In genomic region chr6:24126586-24127192, GRCh38 we compare ENCODE assay signal across 9 cellular contexts. TPM values are rescaled to one million over a fixed set of nuclear protein-coding genes. Genes with fewer than 3 reads are reported as not detected.
DNase-seq lines count a peak whose midpoint lies in the region; ATAC-seq and TF ChIP-seq lines count a peak whose summit lies in the region.
"Had no signal": no experiment of that assay in that cellular context is flagged by ENCODE, and none has a peak within 500 bp of the region (broad histone marks: within the 10 kb centered on the region; RNA-seq: fewer than 3 reads in every experiment).

No MANE protein-coding gene starts in this region.

- CTCF ChIA-PET in activated CD8-positive, alpha-beta memory T cell treated with anti-CD3 and anti-CD28 coated beads, Interleukin-2, amount 10 ng/mL, durations not matched to agents 7 days and 5 days (lab: Charles Lee): no interaction called here
- CTCF ChIA-PET in CD4-positive, alpha-beta T cell (lab: Charles Lee): no interaction called here

- DNase-seq in activated CD8-positive, alpha-beta memory T cell treated with anti-CD3 and anti-CD28 coated beads, Interleukin-2, amount 10 ng/mL, durations not matched to agents 7 days and 5 days: peak; percentile 42
- no peak for DNase-seq in activated CD8-positive, alpha-beta memory T cell treated with anti-CD3 and anti-CD28 coated beads, Interleukin-2, amount 50 U/mL, for 4 hours
- DNase-seq in SKM-1 treated with dmso at 0.1 percent for 144 hours (lab: John Stamatoyannopoulos, UW; ENCODE audit: unreplicated experiment) (peak; percentile 35), fibroblast of gingiva (ENCODE audit: low read depth) (peak; percentile 24), non-pigmented ciliary epithelial cell (ENCODE audit: low read depth) (peak; percentile 6)
- no peak for DNase-seq in CD4-positive, alpha-beta T cell

- H3K36me3 Mint-ChIP-seq in activated CD8-positive, alpha-beta memory T cell treated with anti-CD3 and anti-CD28 coated beads, Interleukin-2, amount 10 ng/mL, durations not matched to agents 7 days and 5 days: no peaks in the 10 kb centered on the region
- no peaks in the 10 kb centered on the region for H3K36me3 Mint-ChIP-seq in CD4-positive, alpha-beta T cell (ENCODE audit: low read depth)
- H3K36me3 Mint-ChIP-seq: CD8-positive, alpha-beta T cell had no signal

- TF ChIP-seq CTCF in CD4-positive, alpha-beta T cell (IDR thresholded peaks at IDR 0.05): no peak

- ATAC-seq in activated CD8-positive, alpha-beta memory T cell treated with anti-CD3 and anti-CD28 coated beads, Interleukin-2, amount 10 ng/mL, durations not matched to agents 7 days and 5 days: no peak
- ATAC-seq in HG03565 (IDR thresholded peaks at IDR 0.05; ENCODE audit: unreplicated experiment) (peak; percentile 46), GM19023 (IDR thresholded peaks at IDR 0.05; ENCODE audit: unreplicated experiment) (no peak)
- no peak for ATAC-seq in CD4-positive, alpha-beta T cell (ENCODE audit: poor library complexity)
- ATAC-seq: CD8-positive, alpha-beta T cell had no signal

- peaks cover 5% of the 10 kb centered on the region for H3K27me3 ChIP-seq in CD4-positive, alpha-beta T cell (ENCODE audit: control insufficient read depth, insufficient read depth, low read length)

- H3K9me3 Mint-ChIP-seq in activated CD8-positive, alpha-beta memory T cell treated with anti-CD3 and anti-CD28 coated beads, Interleukin-2, amount 10 ng/mL, durations not matched to agents 7 days and 5 days (ENCODE audit: low read depth): no peaks in the 10 kb centered on the region
- H3K9me3 Mint-ChIP-seq in CD4-positive, alpha-beta T cell: peaks cover 2% of the 10 kb centered on the region

- no peak overlapping the region for H3K4me3 Mint-ChIP-seq in activated CD8-positive, alpha-beta memory T cell treated with anti-CD3 and anti-CD28 coated beads, Interleukin-2, amount 10 ng/mL, durations not matched to agents 7 days and 5 days
- H3K4me3 Mint-ChIP-seq in CD4-positive, alpha-beta T cell: no peak overlapping the region
- H3K4me3 Mint-ChIP-seq: CD8-positive, alpha-beta T cell had no signal

- POLR2A ChIA-PET in CD4-positive, alpha-beta T cell (lab: Charles Lee): no interaction called here

- no peaks in the 10 kb centered on the region for H3K4me1 Mint-ChIP-seq in activated CD8-positive, alpha-beta memory T cell treated with anti-CD3 and anti-CD28 coated beads, Interleukin-2, amount 10 ng/mL, durations not matched to agents 7 days and 5 days
- no peaks in the 10 kb centered on the region for H3K4me1 Mint-ChIP-seq in CD4-positive, alpha-beta T cell (ENCODE audit: low read depth)

- no peak overlapping the region for H3K27ac Mint-ChIP-seq in activated CD8-positive, alpha-beta memory T cell treated with anti-CD3 and anti-CD28 coated beads, Interleukin-2, amount 10 ng/mL, durations not matched to agents 7 days and 5 days
- no peak overlapping the region for H3K27ac Mint-ChIP-seq in CD4-positive, alpha-beta T cell
- H3K27ac Mint-ChIP-seq: CD8-positive, alpha-beta T cell had no signal

- H3K27me3 Mint-ChIP-seq in activated CD8-positive, alpha-beta memory T cell treated with anti-CD3 and anti-CD28 coated beads, Interleukin-2, amount 10 ng/mL, durations not matched to agents 7 days and 5 days: peaks cover 13% of the 10 kb centered on the region
- H3K27me3 Mint-ChIP-seq in CD4-positive, alpha-beta T cell: peaks cover 51% of the 10 kb centered on the region

- no peaks in the 10 kb centered on the region for H3K9me3 ChIP-seq in CD4-positive, alpha-beta T cell (ENCODE audit: control insufficient read depth, low read length)

- intact Hi-C loops in CD4-positive, alpha-beta T cell (cut with DNase I, micrococcal nuclease): no loop called here

- H3K27ac ChIP-seq in CD4-positive, alpha-beta T cell (ENCODE audit: low read depth, low read length): no peak overlapping the region

RNA-seq across cellular contexts. Expression of gene NRSN1, which starts 0.7 kb away (rescaled TPM):
- not detected for total RNA-seq in activated CD8-positive, alpha-beta memory T cell treated with anti-CD3 and anti-CD28 coated beads, Interleukin-2, amount 10 ng/mL, durations not matched to agents 7 days and 5 days
- total RNA-seq in CD4-positive, alpha-beta T cell: not detected
- total RNA-seq: CD8-positive, alpha-beta T cell had no signal

Comparison
In these comparisons a context has a peak if more than half of its experiments do, and no peak if none do; other contexts are left out.
1. DNase-seq: peak in activated CD8-positive, alpha-beta memory T cell treated with anti-CD3 and anti-CD28 coated beads, Interleukin-2, amount 10 ng/mL, durations not matched to agents 7 days and 5 days (single experiment), SKM-1 treated with dmso at 0.1 percent for 144 hours (single experiment), fibroblast of gingiva (single experiment) and non-pigmented ciliary epithelial cell (single experiment); none in activated CD8-positive, alpha-beta memory T cell treated with anti-CD3 and anti-CD28 coated beads, Interleukin-2, amount 50 U/mL, for 4 hours (single experiment) and CD4-positive, alpha-beta T cell (0 of 10).